24 cellular contexts compared by ENCODE assay signal in genomic region chr5:109719978-109720377, GRCh38.
"Had no signal": no experiment of that assay in that cellular context is flagged by ENCODE, and none has a peak within 500 bp of the region (broad histone marks: within the 10 kb centered on the region; RNA-seq: fewer than 3 reads in every experiment).

No MANE protein-coding gene starts in this region.

- H3K27ac ChIP-seq: breast epithelium, gastrocnemius medialis, left ventricle myocardium inferior, right lobe of liver, testis, uterus had no signal

- ATAC-seq: activated CD8-positive, alpha-beta memory T cell treated with anti-CD3 and anti-CD28 coated beads, Interleukin-2, amount 10 ng/mL, durations not matched to agents 7 days and 5 days; activated CD8-positive, alpha-beta T cell treated with anti-CD3 and anti-CD28 coated beads for 36 hours; activated naive CD4-positive, alpha-beta T cell treated with anti-CD3 and anti-CD28 coated beads, Interleukin-2, amount 50 U/mL, for 72 hours; activated T-cell treated with anti-CD3 and anti-CD28 coated beads, Interleukin-2, amount 50 U/mL, for 72 hours; gastrocnemius medialis; natural killer cell; right lobe of liver; stimulated activated naive CD8-positive, alpha-beta T cell treated with anti-CD3 and anti-CD28 coated beads, Interleukin-15, Interleukin-2, amounts not matched to agents 100 U/mL and 50 U/mL, for 24 hours had no signal

- H3K4me1 ChIP-seq: breast epithelium, left ventricle myocardium inferior, testis, uterus had no signal

- DNase-seq: activated CD4-positive, alpha-beta T cell treated with anti-CD3 and anti-CD28 coated beads for 1 hour; activated CD4-positive, alpha-beta T cell treated with anti-CD3 and anti-CD28 coated beads, Interleukin-2, amount 50 U/mL, for 1 hour; activated CD8-positive, alpha-beta memory T cell treated with anti-CD3 and anti-CD28 coated beads, Interleukin-2, amount 10 ng/mL, durations not matched to agents 7 days and 5 days; activated CD8-positive, alpha-beta T cell treated with anti-CD3 and anti-CD28 coated beads for 36 hours; activated naive CD4-positive, alpha-beta T cell; activated T-cell treated with anti-CD3 and anti-CD28 coated beads for 4 hours; activated T-cell treated with anti-CD3 and anti-CD28 coated beads, Interleukin-2, amount 50 U/mL, for 72 hours; central memory CD4-positive, alpha-beta T cell; gastrocnemius medialis; glutamatergic neuron; islet precursor cell; left ventricle myocardium inferior; mesendoderm; natural killer cell; right lobe of liver; stimulated activated CD4-positive, alpha-beta T cell treated with anti-CD3 and anti-CD28 coated beads, Interleukin-4, amount 100 ng/mL, for 1 hour; stimulated activated naive CD8-positive, alpha-beta T cell treated with anti-CD3 and anti-CD28 coated beads, Interleukin-15, Interleukin-2, amounts not matched to agents 100 U/mL and 50 U/mL, for 24 hours; T-helper 1 cell; testis; trophoblast cell; uterus had no signal

- H3K4me3 ChIP-seq: breast epithelium, gastrocnemius medialis, left ventricle myocardium inferior, lung, right lobe of liver, testis, uterus had no signal

- H3K9me3 ChIP-seq: breast epithelium, gastrocnemius medialis, left ventricle myocardium inferior, right lobe of liver, testis, uterus had no signal

- H3K36me3 ChIP-seq: breast epithelium, gastrocnemius medialis, uterus had no signal

- H3K27me3 ChIP-seq: breast epithelium, gastrocnemius medialis, right lobe of liver, testis, uterus had no signal
